ENCODE assay signal across 25 cellular contexts in the genomic region with DNA sequence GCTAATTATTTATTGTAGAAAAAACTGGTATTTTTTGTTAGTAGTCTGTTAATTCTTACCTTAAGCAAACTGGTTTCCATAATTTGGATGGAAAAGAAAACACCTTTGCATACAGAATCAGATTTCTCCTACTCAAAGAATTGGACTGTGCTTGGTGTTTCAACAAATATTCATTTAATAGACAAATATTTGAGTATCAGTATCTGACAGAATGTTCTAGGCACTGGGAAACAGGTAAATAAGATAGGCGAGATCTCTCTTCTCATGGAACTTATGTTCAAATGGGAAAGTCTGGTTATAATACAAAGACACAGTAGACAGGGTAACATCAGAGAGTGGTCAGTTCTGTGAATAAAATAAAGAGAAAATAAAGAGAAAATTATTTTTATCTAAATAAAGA.
"Had no signal": no experiment of that assay in that cellular context is flagged by ENCODE, and none has a peak within 500 bp of the region (broad histone marks: within the 10 kb centered on the region; RNA-seq: fewer than 3 reads in every experiment).

No MANE protein-coding gene starts in this region.

- H3K9me3 ChIP-seq: esophagus muscularis mucosa, gastroesophageal sphincter, lower lobe of right lung, ovary, tibial artery had no signal

- H3K4me2 ChIP-seq: hepatocyte, smooth muscle cell had no signal

- H3K79me2 ChIP-seq: hepatocyte had no signal

- H3K36me3 ChIP-seq: esophagus muscularis mucosa, gastroesophageal sphincter, heart left ventricle, left ventricle myocardium inferior, lower lobe of right lung, ovary, tibial artery had no signal

- H3K4me1 Mint-ChIP-seq: naive thymus-derived CD8-positive, alpha-beta T cell; stimulated activated naive CD8-positive, alpha-beta T cell treated with anti-CD3 and anti-CD28 coated beads, Interleukin-15, amount 100 ng/mL, for 72 hours had no signal

- H2AFZ ChIP-seq: hepatocyte had no signal

- H3K9me3 Mint-ChIP-seq: type B pancreatic cell had no signal

- H3K4me3 ChIP-seq: dorsolateral prefrontal cortex, esophagus muscularis mucosa, gastroesophageal sphincter, heart left ventricle, hepatocyte, left ventricle myocardium inferior, lower lobe of right lung, ovary, smooth muscle cell, tibial artery had no signal

- ATAC-seq: foreskin keratinocyte; gastroesophageal sphincter; heart left ventricle; left cardiac atrium; lower lobe of right lung; naive thymus-derived CD8-positive, alpha-beta T cell; sciatic nerve; stimulated activated naive CD8-positive, alpha-beta T cell treated with anti-CD3 and anti-CD28 coated beads, Interleukin-15, amount 100 ng/mL, for 72 hours had no signal

- H3K27ac ChIP-seq: dorsolateral prefrontal cortex, esophagus muscularis mucosa, foreskin keratinocyte, gastroesophageal sphincter, heart left ventricle, hepatocyte, left ventricle myocardium inferior, lower lobe of right lung, ovary, tibial artery had no signal

- H3K27me3 ChIP-seq: dorsolateral prefrontal cortex, esophagus muscularis mucosa, gastroesophageal sphincter, heart left ventricle, hepatocyte, ovary, tibial artery had no signal

- DNase-seq: dorsolateral prefrontal cortex; effector memory CD4-positive, alpha-beta T cell; foreskin keratinocyte; heart left ventricle; kidney; left cardiac atrium; left ventricle myocardium inferior; lower lobe of right lung; naive thymus-derived CD8-positive, alpha-beta T cell; nephron progenitor cell; occipital lobe; ovary; stimulated activated CD4-positive, alpha-beta T cell treated with anti-CD3 and anti-CD28 coated beads, Interleukin-12 subunit alpha, Interleukin-12 subunit beta, amount 100 ng/mL, for 4 hours; stimulated activated CD4-positive, alpha-beta T cell treated with anti-CD3 and anti-CD28 coated beads, Interleukin-1b, Interleukin-23, amount 100 ng/mL, for 48 hours; stimulated activated CD4-positive, alpha-beta T cell treated with anti-CD3 and anti-CD28 coated beads, Interleukin-4, amount 100 ng/mL, for 1 hour; stimulated activated CD8-positive, alpha-beta memory T cell treated with anti-CD3 and anti-CD28 coated beads, Interleukin-4, amount 100 ng/mL, for 48 hours; stimulated activated naive CD4-positive, alpha-beta T cell; stimulated activated naive CD8-positive, alpha-beta T cell treated with anti-CD3 and anti-CD28 coated beads, Interleukin-15, amount 100 ng/mL, for 72 hours; tibial artery had no signal

- H3K36me3 Mint-ChIP-seq: naive thymus-derived CD8-positive, alpha-beta T cell; type B pancreatic cell had no signal

- H3K27ac Mint-ChIP-seq: naive thymus-derived CD8-positive, alpha-beta T cell; nephron progenitor cell; stimulated activated naive CD8-positive, alpha-beta T cell treated with anti-CD3 and anti-CD28 coated beads, Interleukin-15, amount 100 ng/mL, for 72 hours; type B pancreatic cell had no signal

- H3K4me3 Mint-ChIP-seq: naive thymus-derived CD8-positive, alpha-beta T cell; nephron progenitor cell; stimulated activated naive CD8-positive, alpha-beta T cell treated with anti-CD3 and anti-CD28 coated beads, Interleukin-15, amount 100 ng/mL, for 72 hours; type B pancreatic cell had no signal

- H3K27me3 Mint-ChIP-seq: stimulated activated naive CD8-positive, alpha-beta T cell treated with anti-CD3 and anti-CD28 coated beads, Interleukin-15, amount 100 ng/mL, for 72 hours; type B pancreatic cell had no signal
